Comparison of ENCODE assay signal across 19 cellular contexts in genomic region chr1:168414914-168415313, GRCh38.
DNase-seq lines count a peak whose midpoint lies in the region; ATAC-seq and TF ChIP-seq lines count a peak whose summit lies in the region.
"Had no signal": no experiment of that assay in that cellular context is flagged by ENCODE, and none has a peak within 500 bp of the region (broad histone marks: within the 10 kb centered on the region; RNA-seq: fewer than 3 reads in every experiment).

No MANE protein-coding gene starts in this region.

- H3K36me3 ChIP-seq in heart left ventricle (no peaks in the 10 kb centered on the region), left ventricle myocardium inferior (no peaks in the 10 kb centered on the region), psoas muscle (ENCODE audit: insufficient read depth in 1 of 2, low read depth in 1 of 2) (no peaks in the 10 kb centered on the region)
- H3K36me3 ChIP-seq: BLaER1 had no signal

- H3K27ac ChIP-seq in heart left ventricle (no peak overlapping the region), left ventricle myocardium inferior (replicated peaks) (peak overlapping the region; percentile 16), psoas muscle (peak overlapping the region; percentile 65)
- H3K27ac ChIP-seq: BLaER1, C4-2B had no signal

- TF ChIP-seq POLR2A in heart left ventricle (IDR thresholded peaks at IDR 0.05) = no peak

- H3K4me1 ChIP-seq in heart left ventricle (peaks cover 0 to 5% (median 0%) of the 10 kb centered on the region in 12 donors), left ventricle myocardium inferior (peaks cover 6% of the 10 kb centered on the region), psoas muscle (peaks cover 9% of the 10 kb centered on the region)
- H3K4me1 ChIP-seq: BLaER1 had no signal

- peak in 3 of 4 donors; percentile 69 to 80 (median 74) for ATAC-seq in heart left ventricle
- ATAC-seq in psoas muscle = peak; percentile 86 to 99 (median 93)
- ATAC-seq in GM18870 (IDR thresholded peaks at IDR 0.05; ENCODE audit: unreplicated experiment) = no peak
- ATAC-seq: CD8-positive, alpha-beta T cell; GM12878; GM23338; HCT116 had no signal

- 45 to 68% (median 64%) methylated on average over 2 of the region's 2 CpGs for WGBS in heart left ventricle, 4 donors
- 34 to 49% (median 34%) methylated on average over 2 of the region's 2 CpGs for WGBS in psoas muscle, 3 donors

- TF ChIP-seq CTCF in heart left ventricle (IDR thresholded peaks at IDR 0.05) (no peak), left ventricle myocardium inferior (IDR thresholded peaks at IDR 0.05; ENCODE audit: borderline replicate concordance) (no peak), psoas muscle (IDR thresholded peaks at IDR 0.05) (no peak)

- H3K27me3 ChIP-seq in heart left ventricle = no peaks in the 10 kb centered on the region
- no peaks in the 10 kb centered on the region for H3K27me3 ChIP-seq in left ventricle myocardium inferior (ENCODE audit: low read depth)
- H3K27me3 ChIP-seq in psoas muscle (ENCODE audit: insufficient read depth in 3 of 3, low read length in 2 of 3) = no peaks in the 10 kb centered on the region
- H3K27me3 ChIP-seq: BLaER1 had no signal

- H3K4me3 ChIP-seq in heart left ventricle = no peak overlapping the region
- H3K4me3 ChIP-seq in left ventricle myocardium inferior = no peak overlapping the region
- no peak overlapping the region for H3K4me3 ChIP-seq in psoas muscle
- H3K4me3 ChIP-seq: BLaER1, GM12878, GM23338 had no signal

- DNase-seq in heart left ventricle (no peak), cardiac septum (ENCODE audit: low spot score) (no peak), left ventricle myocardium inferior (no peak), psoas muscle (no peak), kidney tubule cell (ENCODE audit: low spot score) (no peak), SHP77 treated with DMSO at 0.1 percent for 48 hours (lab: John Stamatoyannopoulos, UW) (no peak)
- DNase-seq: CD4-positive, CD25-positive, alpha-beta regulatory T cell; CD8-positive, alpha-beta T cell; DMS 273 treated with DMSO at 0.1 percent for 48 hours; DMS79; EL; GDM1; H9 had no signal

- intact Hi-C loops in heart left ventricle (cut with DNase I) = no loop called here
- intact Hi-C loops in cardiac septum (cut with DNase I) = no loop called here
- intact Hi-C loops in left ventricle myocardium inferior (cut with micrococcal nuclease) = no loop called here
- intact Hi-C loops in psoas muscle (cut with DNase I) = no loop called here

- H3K9me3 ChIP-seq in heart left ventricle (no peaks in the 10 kb centered on the region), left ventricle myocardium inferior (replicated peaks) (no peaks in the 10 kb centered on the region), psoas muscle (no peaks in the 10 kb centered on the region)
- H3K9me3 ChIP-seq: BLaER1 had no signal

Comparison
In these comparisons a context has a peak if more than half of its experiments do, and no peak if none do; other contexts are left out.
1. H3K27ac ChIP-seq: peak in left ventricle myocardium inferior (single experiment) and psoas muscle (single experiment); none in heart left ventricle (0 of 12).